In genomic region chr1:183794084-183794483, GRCh38 we compare ENCODE assay signal across 1 cellular context.
A peak's percentile ranks its signal among the peaks of the same experiment; 100 is the strongest.
TF ChIP-seq lines count a peak whose summit lies in the region.

No MANE protein-coding gene starts in this region.

TF ChIP-seq in HepG2, 621 proteins besides CTCF, POLR2A, EP300 and RAD21 (continued from another document and continues in another):
- TF ChIP-seq TRAFD1 (CRISPR knock-in tag; IDR thresholded peaks at IDR 0.05; ENCODE audit: borderline replicate concordance) (no peak), CERS6 (CRISPR knock-in tag; IDR thresholded peaks at IDR 0.05) (no peak), POLR2G (IDR thresholded peaks at IDR 0.05; ENCODE audit: low read depth, low read length) (no peak), USF2 (IDR thresholded peaks at IDR 0.05; ENCODE audit: low read depth, low read length) (no peak), USF2 (CRISPR knock-in tag; IDR thresholded peaks at IDR 0.05; ENCODE audit: borderline replicate concordance) (no peak), ZNF10 (CRISPR knock-in tag; IDR thresholded peaks at IDR 0.05; ENCODE audit: borderline replicate concordance, low read depth) (no peak), KLF12 (CRISPR knock-in tag; IDR thresholded peaks at IDR 0.05; ENCODE audit: borderline replicate concordance) (no peak), ZNF451 (CRISPR knock-in tag; IDR thresholded peaks at IDR 0.05) (no peak), HNF4A (CRISPR knock-in tag; IDR thresholded peaks at IDR 0.05) (peak; percentile 62), CSRNP1 (CRISPR knock-in tag; IDR thresholded peaks at IDR 0.05) (no peak), ARID5B (CRISPR knock-in tag; IDR thresholded peaks at IDR 0.05) (peak; percentile 61), ATF7-NPFF (CRISPR knock-in tag; IDR thresholded peaks at IDR 0.05; ENCODE audit: low read depth) (no peak), MAF1 (CRISPR knock-in tag; IDR thresholded peaks at IDR 0.05; ENCODE audit: borderline replicate concordance) (no peak), PRDM15 (CRISPR knock-in tag; IDR thresholded peaks at IDR 0.05) (no peak), ARID2 (CRISPR knock-in tag; IDR thresholded peaks at IDR 0.05; ENCODE audit: borderline replicate concordance) (no peak), GABPA (IDR thresholded peaks at IDR 0.05; ENCODE audit: low read depth, low read length) (no peak), GABPA (CRISPR knock-in tag; IDR thresholded peaks at IDR 0.05; ENCODE audit: low read depth) (no peak), SNAPC2 (CRISPR knock-in tag; IDR thresholded peaks at IDR 0.05) (no peak), HIC2 (CRISPR knock-in tag; IDR thresholded peaks at IDR 0.05; ENCODE audit: low read depth) (no peak), HMGA1 (CRISPR knock-in tag; conservative IDR thresholded peaks at IDR 0.05) (no peak), SOX6 (IDR thresholded peaks at IDR 0.05) (no peak), SOX6 (CRISPR knock-in tag; IDR thresholded peaks at IDR 0.05) (peak; percentile 50; the same call in 1 of the 2 replicates), ZNF883 (CRISPR knock-in tag; IDR thresholded peaks at IDR 0.05; ENCODE audit: not compliant biosample characterization) (no peak), ZNF546 (CRISPR knock-in tag; conservative IDR thresholded peaks at IDR 0.05) (no peak), SIN3A (IDR thresholded peaks at IDR 0.05; ENCODE audit: borderline replicate concordance, low read depth, low read length) (no peak), ZSCAN22 (CRISPR knock-in tag; IDR thresholded peaks at IDR 0.05) (no peak), ZNF775 (CRISPR knock-in tag; IDR thresholded peaks at IDR 0.05; ENCODE audit: borderline replicate concordance) (no peak), ZNF691 (CRISPR knock-in tag; IDR thresholded peaks at IDR 0.05; ENCODE audit: borderline replicate concordance, low read depth) (no peak), ZSCAN9 (CRISPR knock-in tag; IDR thresholded peaks at IDR 0.05; ENCODE audit: borderline replicate concordance) (no peak), MAFF (IDR thresholded peaks at IDR 0.05; ENCODE audit: low read depth, low read length) (no peak), ATF3 (CRISPR knock-in tag; IDR thresholded peaks at IDR 0.05) (no peak), ZEB1 (IDR thresholded peaks at IDR 0.05; ENCODE audit: insufficient replicate concordance, low read depth) (no peak), ZNF740 (CRISPR knock-in tag; IDR thresholded peaks at IDR 0.05) (no peak), STAT5B (CRISPR knock-in tag; IDR thresholded peaks at IDR 0.05) (no peak), FOXP1 (IDR thresholded peaks at IDR 0.05) (no peak), FOXP1 (CRISPR knock-in tag; IDR thresholded peaks at IDR 0.05) (0 out of 2 replicates have a peak, but pooled peaks have one; percentile 19), CBX1 (IDR thresholded peaks at IDR 0.05; ENCODE audit: low read depth) (no peak), MIER2 (CRISPR knock-in tag; IDR thresholded peaks at IDR 0.05) (no peak), ZNF362 (CRISPR knock-in tag; IDR thresholded peaks at IDR 0.05; ENCODE audit: borderline replicate concordance) (peak; percentile 48; the same call in 1 of the 2 replicates), FOXA1 (IDR thresholded peaks at IDR 0.05) (0 out of 2 replicates have a peak, but pooled peaks have one; percentile 6), FOXA1 (CRISPR knock-in tag; IDR thresholded peaks at IDR 0.05) (no peak), CEBPB (IDR thresholded peaks at IDR 0.05; ENCODE audit: borderline replicate concordance, low read depth, low read length) (peak; percentile 17; the same call in 1 of the 2 replicates), ZNF773 (CRISPR knock-in tag; IDR thresholded peaks at IDR 0.05; ENCODE audit: borderline replicate concordance) (no peak), SOX13 (IDR thresholded peaks at IDR 0.05) (no peak), SOX13 (CRISPR knock-in tag; conservative IDR thresholded peaks at IDR 0.05 in 1 of 2, IDR thresholded peaks at IDR 0.05 in 1 of 2) (peak in 1 of 2 experiments; percentile 66; a peak in 2 of 4 replicates), ZNF543 (CRISPR knock-in tag; IDR thresholded peaks at IDR 0.05) (no peak), ZMYM4 (CRISPR knock-in tag; IDR thresholded peaks at IDR 0.05) (no peak), ZNF562 (CRISPR knock-in tag; IDR thresholded peaks at IDR 0.05; ENCODE audit: borderline replicate concordance) (no peak)
